In the genomic region with DNA sequence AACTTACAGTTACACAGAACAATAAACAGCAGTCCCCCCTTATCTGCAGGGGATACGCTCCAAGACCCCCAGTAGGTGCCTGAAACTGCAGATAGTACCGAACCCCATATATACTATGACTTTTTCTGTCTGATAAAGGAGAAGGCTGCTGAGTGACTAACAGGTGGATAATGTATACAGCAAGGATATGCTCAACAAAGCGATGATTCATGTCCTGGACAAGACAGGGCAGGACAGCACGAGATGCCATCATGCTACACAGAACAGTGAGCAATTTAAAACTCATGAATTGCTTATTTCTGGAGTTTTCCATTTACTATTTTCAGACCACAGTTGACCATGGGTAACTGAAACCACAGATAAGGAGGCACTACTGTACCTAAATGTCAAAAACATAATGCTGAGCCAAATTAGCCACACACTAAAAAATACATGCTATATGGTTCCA, we compare ENCODE assay signal across 11 cellular contexts.
DNase-seq lines count a peak whose midpoint lies in the region; ATAC-seq and TF ChIP-seq lines count a peak whose summit lies in the region.
"Had no signal": no experiment of that assay in that cellular context is flagged by ENCODE, and none has a peak within 500 bp of the region (broad histone marks: within the 10 kb centered on the region; RNA-seq: fewer than 3 reads in every experiment).

No MANE protein-coding gene starts in this region.

- in situ Hi-C loops in brain microvascular endothelial cell (cut with HindIII; ENCODE audit: low pct_ligation_motif_present, low sequenced_read_pairs) = no loop called here

- no peaks in the 10 kb centered on the region for H3K36me3 ChIP-seq in brain microvascular endothelial cell (replicated peaks)

- no peaks in the 10 kb centered on the region for H3K4me1 Mint-ChIP-seq in stimulated activated naive CD8-positive, alpha-beta T cell treated with anti-CD3 and anti-CD28 coated beads, Interleukin-15, amount 100 ng/mL, for 72 hours
- no peaks in the 10 kb centered on the region for H3K4me1 Mint-ChIP-seq in natural killer cell

- H3K27ac ChIP-seq in brain microvascular endothelial cell = peak overlapping the region; percentile 68

- DNase-seq in stimulated activated naive CD8-positive, alpha-beta T cell treated with anti-CD3 and anti-CD28 coated beads, Interleukin-15, amount 100 ng/mL, for 72 hours = no peak
- DNase-seq in stimulated activated naive CD8-positive, alpha-beta T cell treated with anti-CD3 and anti-CD28 coated beads, Interleukin-15, Interleukin-2, amounts not matched to agents 100 U/mL and 50 U/mL, for 24 hours = no peak
- DNase-seq in HT1080 (ENCODE audit: low read depth) (peak; percentile 89), brain microvascular endothelial cell (peak; percentile 79), NCI-H2081 (lab: John Stamatoyannopoulos, UW) (no peak), NCI-H2029 treated with DMSO at 0.1 percent for 48 hours (lab: John Stamatoyannopoulos, UW) (no peak), DMS 273 treated with DMSO at 0.1 percent for 48 hours (lab: John Stamatoyannopoulos, UW) (no peak), natural killer cell (no peak)
- DNase-seq: AML-193, Karpas-422 had no signal

- peak; percentile 31 for ATAC-seq in stimulated activated naive CD8-positive, alpha-beta T cell treated with anti-CD3 and anti-CD28 coated beads, Interleukin-15, amount 100 ng/mL, for 72 hours
- no peak for ATAC-seq in stimulated activated naive CD8-positive, alpha-beta T cell treated with anti-CD3 and anti-CD28 coated beads, Interleukin-15, Interleukin-2, amounts not matched to agents 100 U/mL and 50 U/mL, for 24 hours
- no peak for ATAC-seq in natural killer cell

- no peak overlapping the region for H3K27ac Mint-ChIP-seq in stimulated activated naive CD8-positive, alpha-beta T cell treated with anti-CD3 and anti-CD28 coated beads, Interleukin-15, amount 100 ng/mL, for 72 hours
- H3K27ac Mint-ChIP-seq in natural killer cell = no peak overlapping the region
- H3K27ac Mint-ChIP-seq: activated naive CD8-positive, alpha-beta T cell had no signal

- no peaks in the 10 kb centered on the region for H3K36me3 Mint-ChIP-seq in natural killer cell

- no peaks in the 10 kb centered on the region for H3K27me3 Mint-ChIP-seq in stimulated activated naive CD8-positive, alpha-beta T cell treated with anti-CD3 and anti-CD28 coated beads, Interleukin-15, amount 100 ng/mL, for 72 hours
- no peaks in the 10 kb centered on the region for H3K27me3 Mint-ChIP-seq in natural killer cell (ENCODE audit: low read depth in 2 of 2)
- H3K27me3 Mint-ChIP-seq: activated naive CD8-positive, alpha-beta T cell had no signal

- H3K4me3 ChIP-seq in brain microvascular endothelial cell (ENCODE audit: low read depth, low read length) = no peak overlapping the region

- H3K27me3 ChIP-seq in brain microvascular endothelial cell (replicated peaks) = no peaks in the 10 kb centered on the region

- intact Hi-C loops in natural killer cell (cut with micrococcal nuclease) = no loop called here

- TF ChIP-seq CTCF in brain microvascular endothelial cell (IDR thresholded peaks at IDR 0.05; ENCODE audit: low read depth, low read length, missing control alignments) = no peak
- TF ChIP-seq CTCF in natural killer cell (IDR thresholded peaks at IDR 0.05) = no peak

- no peak overlapping the region for H3K4me3 Mint-ChIP-seq in stimulated activated naive CD8-positive, alpha-beta T cell treated with anti-CD3 and anti-CD28 coated beads, Interleukin-15, amount 100 ng/mL, for 72 hours
- H3K4me3 Mint-ChIP-seq in natural killer cell = no peak overlapping the region
- H3K4me3 Mint-ChIP-seq: activated naive CD8-positive, alpha-beta T cell had no signal

- no peaks in the 10 kb centered on the region for H3K9me3 Mint-ChIP-seq in stimulated activated naive CD8-positive, alpha-beta T cell treated with anti-CD3 and anti-CD28 coated beads, Interleukin-15, amount 100 ng/mL, for 72 hours
- H3K9me3 Mint-ChIP-seq in natural killer cell = no peaks in the 10 kb centered on the region

Comparison
In these comparisons a context has a peak if more than half of its experiments do, and no peak if none do; other contexts are left out.
1. DNase-seq: peak in HT1080 (single experiment) and brain microvascular endothelial cell (single experiment); none in stimulated activated naive CD8-positive, alpha-beta T cell treated with anti-CD3 and anti-CD28 coated beads, Interleukin-15, amount 100 ng/mL, for 72 hours (0 of 2), stimulated activated naive CD8-positive, alpha-beta T cell treated with anti-CD3 and anti-CD28 coated beads, Interleukin-15, Interleukin-2, amounts not matched to agents 100 U/mL and 50 U/mL, for 24 hours (single experiment), NCI-H2081 (0 of 2), NCI-H2029 treated with DMSO at 0.1 percent for 48 hours (single experiment), DMS 273 treated with DMSO at 0.1 percent for 48 hours (single experiment) and natural killer cell (single experiment).